ENCODE assay signal across 32 cellular contexts in the genomic region with DNA sequence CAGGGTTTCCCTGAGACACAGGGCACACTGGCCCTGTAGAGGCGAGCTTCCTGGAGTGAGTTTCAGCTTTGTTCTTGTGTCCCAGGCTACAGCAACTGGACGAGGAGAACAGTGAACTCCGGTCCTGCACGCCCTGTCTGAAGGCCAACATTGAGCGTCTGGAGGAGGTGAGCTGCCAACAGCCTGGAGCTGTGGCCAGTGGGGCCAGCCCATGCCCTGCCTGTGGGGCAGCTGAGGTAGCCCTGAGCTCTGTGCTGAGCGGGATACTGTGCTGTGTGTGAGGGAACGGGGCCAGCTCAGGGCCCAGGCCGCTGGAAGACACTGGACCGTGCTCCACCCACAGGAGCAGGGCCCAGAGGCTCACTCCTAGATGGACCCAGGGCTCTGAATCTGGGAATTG. TPM values are rescaled to one million over a fixed set of nuclear protein-coding genes. Genes with fewer than 3 reads are reported as not detected.
"Had no signal": no experiment of that assay in that cellular context is flagged by ENCODE, and none has a peak within 500 bp of the region (broad histone marks: within the 10 kb centered on the region; RNA-seq: fewer than 3 reads in every experiment).

No MANE protein-coding gene starts in this region.

- H3K9me3 ChIP-seq: colonic mucosa, gastroesophageal sphincter, heart left ventricle, left lung, neutrophil, suprapubic skin, tibial artery, upper lobe of right lung had no signal

- H3K4me3 ChIP-seq: colonic mucosa, dorsolateral prefrontal cortex, gastroesophageal sphincter, heart left ventricle, left lung, lung, skin epidermis, suprapubic skin, tibial artery, upper lobe of right lung had no signal

- H3K27ac ChIP-seq: colonic mucosa, gastroesophageal sphincter, heart left ventricle, left lung, neutrophil, skin epidermis, suprapubic skin, tibial artery, upper lobe of right lung, WERI-Rb-1 had no signal

- ATAC-seq: activated CD4-positive, CD25-positive, alpha-beta regulatory T cell treated with anti-CD3 and anti-CD28 coated beads, Interleukin-2, amount 50 U/mL, for 24 hours; gastroesophageal sphincter; left lung; sciatic nerve; stimulated activated naive B cell treated with anti-CD40 and anti-IgM and Interleukin-4, amounts not matched to agents 10 μg/mL and 1 μg/mL and 100 μg/mL, for 72 hours; T-helper 17 cell; upper lobe of right lung had no signal

- DNase-seq: activated CD4-positive, alpha-beta T cell treated with anti-CD3 and anti-CD28 coated beads for 48 hours; activated CD4-positive, alpha-beta T cell treated with anti-CD3 and anti-CD28 coated beads, Interleukin-2, amount 50 U/mL, for 48 hours; activated CD8-positive, alpha-beta memory T cell treated with anti-CD3 and anti-CD28 coated beads for 24 hours; activated effector memory CD4-positive, alpha-beta T cell treated with Interleukin-2 at 50 U/mL for 16 hours; activated naive CD4-positive, alpha-beta T cell treated with Interleukin-2 at 50 U/mL for 16 hours; colonic mucosa; dorsolateral prefrontal cortex; effector memory CD4-positive, alpha-beta T cell; heart left ventricle; immature natural killer cell; kidney glomerular epithelial cell; left lung; naive B cell; nephron progenitor cell; retina; stimulated activated naive B cell treated with anti-CD40 and anti-IgM and Interleukin-4, amounts not matched to agents 10 μg/mL and 1 μg/mL and 100 μg/mL, for 72 hours; T-helper 17 cell; T1000; tibial artery; upper lobe of right lung; WERI-Rb-1 had no signal

- H3K4me1 ChIP-seq: colonic mucosa, heart left ventricle, left lung, upper lobe of right lung had no signal

- H3K36me3 ChIP-seq: colonic mucosa had no signal

- H3K27me3 ChIP-seq: colonic mucosa, dorsolateral prefrontal cortex, gastroesophageal sphincter, heart left ventricle, left lung, neutrophil, suprapubic skin, tibial artery, upper lobe of right lung had no signal

RNA-seq across cellular contexts. Expression of gene PRR35, which starts 41.3 kb away (rescaled TPM):
- total RNA-seq: bronchial epithelial cell, colonic mucosa, epithelial cell of proximal tubule, gastroesophageal sphincter, heart left ventricle, left lung, lung, osteocyte, progenitor cell of endocrine pancreas, sciatic nerve, suprapubic skin, T-helper 17 cell, upper lobe of right lung had no signal
- polyA plus RNA-seq: heart left ventricle, immature natural killer cell, lung had no signal
